In the genomic region with DNA sequence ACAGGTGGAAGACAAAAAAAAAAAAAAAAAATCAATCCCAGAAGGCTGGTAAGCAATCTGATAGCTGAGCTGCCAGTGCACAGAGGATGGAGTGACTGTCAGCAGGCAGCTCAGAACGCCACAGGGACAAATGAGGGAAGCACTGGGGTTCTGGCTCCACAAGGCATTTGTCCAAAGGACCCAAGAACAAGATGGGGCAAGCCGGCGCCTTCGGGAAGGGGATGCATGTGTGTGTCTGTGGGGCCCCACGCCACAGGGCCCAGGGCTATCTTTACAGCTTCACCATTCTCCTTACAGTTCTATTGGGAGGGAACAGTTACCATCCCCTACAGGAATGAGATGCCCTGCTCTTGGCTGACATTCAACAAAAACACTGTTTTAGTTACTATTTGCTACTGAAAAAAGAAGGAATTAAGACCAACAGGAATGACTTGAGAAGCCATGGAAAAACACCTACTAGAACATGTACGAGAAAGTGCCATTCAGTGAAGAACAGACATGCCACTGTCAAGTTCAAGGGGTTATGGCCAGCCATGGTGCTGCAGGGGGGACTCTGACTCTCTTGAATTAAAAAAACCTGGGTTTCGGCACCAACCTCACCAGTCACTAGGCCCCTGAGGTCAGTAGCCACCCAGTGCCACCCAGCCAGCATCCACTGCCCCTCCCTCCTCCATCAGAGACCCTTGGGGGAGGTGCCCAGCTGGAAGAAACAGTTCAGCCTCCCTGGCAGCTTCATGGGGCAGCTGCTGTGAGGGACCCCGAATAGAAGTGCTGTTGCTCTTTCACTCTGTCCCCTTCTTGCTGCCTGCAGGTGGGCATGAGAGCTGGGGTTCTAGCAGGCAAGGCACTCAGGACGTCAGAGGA, we compare ENCODE assay signal across 12 cellular contexts. TPM values are rescaled to one million over a fixed set of nuclear protein-coding genes. Genes with fewer than 3 reads are reported as not detected.
A peak's percentile ranks its signal among the peaks of the same experiment; 100 is the strongest.
DNase-seq lines count a peak whose midpoint lies in the region; FAIRE-seq and TF ChIP-seq lines count a peak whose summit lies in the region.
"Had no signal": no experiment of that assay in that cellular context is flagged by ENCODE, and none has a peak within 500 bp of the region (broad histone marks: within the 10 kb centered on the region; RNA-seq: fewer than 3 reads in every experiment).

No MANE protein-coding gene starts in this region.

- H3K4me1 ChIP-seq in breast epithelium (peaks cover 9 to 14% of the 10 kb centered on the region in 2 donors), keratinocyte (ENCODE audit: control insufficient read depth, extremely low read depth, insufficient read depth, low read length) (peaks cover 90% of the 10 kb centered on the region), uterus (peaks cover 15 to 33% of the 10 kb centered on the region in 2 donors)

- no peak for FAIRE-seq in keratinocyte (lab: Jason Lieb, UNC)
- FAIRE-seq: GM19239 had no signal

- DNase-seq in MCF 10A (ENCODE audit: unreplicated experiment) (no peak), breast epithelium (ENCODE audit: low spot score in 2 of 2) (no peak), keratinocyte (ENCODE audit: low read depth, low spot score) (no peak), uterus (no peak), G401 (ENCODE audit: low spot score) (no peak), NOMO-1 treated with dmso at 0.1 percent for 144 hours (lab: John Stamatoyannopoulos, UW; ENCODE audit: unreplicated experiment) (no peak)
- no peak for DNase-seq in activated naive CD8-positive, alpha-beta T cell treated with anti-CD3 and anti-CD28 coated beads for 36 hours
- no peak for DNase-seq in stimulated activated CD8-positive, alpha-beta memory T cell treated with anti-CD3 and anti-CD28 coated beads, Interleukin-4, amount 100 ng/mL, for 48 hours
- DNase-seq: NCI-H1436 had no signal

- POLR2A ChIA-PET in MCF 10A (lab: Yijun Ruan, JAX): interaction anchor here (2.3 to 3.1 kb wide), 2 partner anchors 9 to 17 kb away, joined by 6 to 52 read pairs; no protein-coding TSS in a partner anchor

- H3K36me3 Mint-ChIP-seq in MCF 10A (ENCODE audit: insufficient read depth, unreplicated experiment): peaks cover 76% of the 10 kb centered on the region
- peaks cover 73% of the 10 kb centered on the region for H3K36me3 Mint-ChIP-seq in activated naive CD8-positive, alpha-beta T cell treated with anti-CD3 and anti-CD28 coated beads for 36 hours

- TF ChIP-seq CTCF in MCF 10A (IDR thresholded peaks at IDR 0.05; ENCODE audit: unreplicated experiment) (no peak), breast epithelium (IDR thresholded peaks at IDR 0.05) (no peak), keratinocyte (optimal IDR thresholded peaks at IDR 0.05 in 1 of 3, IDR thresholded peaks at IDR 0.05 in 1 of 3, conservative IDR thresholded peaks at IDR 0.05 in 1 of 3; ENCODE audit: extremely low read depth in 1 of 3, insufficient read depth in 2 of 3, low read length in 3 of 3) (no peak), uterus (IDR thresholded peaks at IDR 0.05) (no peak)

- peaks cover 78% of the 10 kb centered on the region for H3K79me2 ChIP-seq in keratinocyte (ENCODE audit: control insufficient read depth, insufficient read depth, low read length)

- peaks cover 23% of the 10 kb centered on the region for H3K9me1 ChIP-seq in keratinocyte (ENCODE audit: control insufficient read depth, extremely low read depth, insufficient read depth, low read length)

- H3K27ac ChIP-seq in breast epithelium (peak overlapping the region in 1 of 2 donors; percentile 0), keratinocyte (ENCODE audit: control insufficient read depth, insufficient read depth, low read length) (peak overlapping the region; percentile 89), uterus (peak overlapping the region; percentile 80 to 85)
- H3K27ac ChIP-seq: neural progenitor cell had no signal

- TF ChIP-seq POLR2A in breast epithelium (IDR thresholded peaks at IDR 0.05) (no peak), uterus (IDR thresholded peaks at IDR 0.05) (no peak)

- H3K4me1 Mint-ChIP-seq in MCF 10A (ENCODE audit: insufficient read depth, unreplicated experiment): peaks cover 33% of the 10 kb centered on the region
- peaks cover 99% of the 10 kb centered on the region for H3K4me1 Mint-ChIP-seq in activated naive CD8-positive, alpha-beta T cell treated with anti-CD3 and anti-CD28 coated beads for 36 hours

- H2AFZ ChIP-seq in keratinocyte (ENCODE audit: control insufficient read depth, low read length): no peak overlapping the region
- H2AFZ ChIP-seq: neural progenitor cell had no signal

- H3K9ac ChIP-seq in keratinocyte (ENCODE audit: control insufficient read depth, extremely low read depth, insufficient read depth, low read length): peak overlapping the region; percentile 31
- H3K9ac ChIP-seq: neural progenitor cell had no signal

- H3K27me3 ChIP-seq in breast epithelium (no peaks in the 10 kb centered on the region), keratinocyte (ENCODE audit: control insufficient read depth, extremely low read depth, insufficient read depth, low read length) (no peaks in the 10 kb centered on the region), uterus (no peaks in the 10 kb centered on the region)
- H3K27me3 ChIP-seq: neural progenitor cell had no signal

- H4K20me1 ChIP-seq in keratinocyte (ENCODE audit: control insufficient read depth, extremely low read depth, insufficient read depth, low read length): peaks cover 49% of the 10 kb centered on the region

- no peak overlapping the region for H3K27ac Mint-ChIP-seq in MCF 10A (ENCODE audit: low read depth, unreplicated experiment)
- peak overlapping the region; percentile 91 for H3K27ac Mint-ChIP-seq in activated naive CD8-positive, alpha-beta T cell treated with anti-CD3 and anti-CD28 coated beads for 36 hours
- H3K27ac Mint-ChIP-seq: neural progenitor cell had no signal

- no peaks in the 10 kb centered on the region for H3K9me3 ChIP-seq in breast epithelium
- no peaks in the 10 kb centered on the region for H3K9me3 ChIP-seq in keratinocyte (ENCODE audit: control insufficient read depth, low read depth, low read length)
- H3K9me3 ChIP-seq in uterus: no peaks in the 10 kb centered on the region

- H3K4me3 ChIP-seq in breast epithelium (no peak overlapping the region), keratinocyte (ENCODE audit: control insufficient read depth in 2 of 3, extremely low read depth in 1 of 3, insufficient read depth in 2 of 3, low read depth in 1 of 3, low read length in 3 of 3) (no peak overlapping the region), uterus (no peak overlapping the region)
- H3K4me3 ChIP-seq: neural progenitor cell had no signal

- no peaks in the 10 kb centered on the region for H3K36me3 ChIP-seq in breast epithelium
- peaks cover 66 to 80% of the 10 kb centered on the region in 2 experiments for H3K36me3 ChIP-seq in keratinocyte (ENCODE audit: control insufficient read depth in 2 of 2, extremely low read depth in 1 of 2, insufficient read depth in 2 of 2, low read length in 2 of 2)
- H3K36me3 ChIP-seq in uterus: no peaks in the 10 kb centered on the region
- H3K36me3 ChIP-seq: neural progenitor cell had no signal

- CTCF ChIA-PET in MCF 10A (lab: Yijun Ruan, JAX): interaction anchor here (0.6 to 0.9 kb wide), 2 partner anchors 71 to 79 kb away, joined by 3 read pairs; no protein-coding TSS in a partner anchor

- H3K4me2 ChIP-seq in keratinocyte (ENCODE audit: control insufficient read depth, extremely low read depth, insufficient read depth, low read depth, low read length): no peak overlapping the region
- H3K4me2 ChIP-seq: neural progenitor cell had no signal

- no TSS peak for BruUV-seq in MCF 10A (replicated peaks; lab: Mats Ljungman, UMichigan)

- no peaks in the 10 kb centered on the region for H3K27me3 Mint-ChIP-seq in MCF 10A (ENCODE audit: insufficient read depth, unreplicated experiment)
- H3K27me3 Mint-ChIP-seq in activated naive CD8-positive, alpha-beta T cell treated with anti-CD3 and anti-CD28 coated beads for 36 hours: no peaks in the 10 kb centered on the region
- H3K27me3 Mint-ChIP-seq: B cell had no signal

- intact Hi-C loops in MCF 10A (cut with micrococcal nuclease): no loop called here
- intact Hi-C loops in breast epithelium (cut with DNase I; ENCODE audit: low total_unique reads): no loop called here
- intact Hi-C loops in uterus (cut with DNase I; ENCODE audit: low total_unique reads): no loop called here

- no peaks in the 10 kb centered on the region for H3K9me3 Mint-ChIP-seq in MCF 10A (ENCODE audit: unreplicated experiment)
- no peaks in the 10 kb centered on the region for H3K9me3 Mint-ChIP-seq in activated naive CD8-positive, alpha-beta T cell treated with anti-CD3 and anti-CD28 coated beads for 36 hours
- H3K9me3 Mint-ChIP-seq: neural progenitor cell had no signal

- dilution Hi-C loops in keratinocyte (cut with MboI; ENCODE audit: extremely low pct_ligation_motif_present, low sequenced_read_pairs): no loop called here

- in situ Hi-C loops in G401 (cut with HindIII; ENCODE audit: low sequenced_read_pairs): no loop called here

- peak overlapping the region; percentile 40 for H3K4me3 Mint-ChIP-seq in MCF 10A (ENCODE audit: unreplicated experiment)
- H3K4me3 Mint-ChIP-seq in activated naive CD8-positive, alpha-beta T cell treated with anti-CD3 and anti-CD28 coated beads for 36 hours: no peak overlapping the region
- H3K4me3 Mint-ChIP-seq: B cell, neural progenitor cell had no signal

RNA-seq across cellular contexts. Expression of a gene that starts 18.5 kb away (rescaled TPM):
- 240 and 246 TPM in 2 replicates for total RNA-seq in MCF 10A (2022)
- 100 to 1,000 TPM in 2 of 3 donors, 10 to 100 TPM in 1; 93.9 to 142 (median 127) TPM for total RNA-seq in breast epithelium
- total RNA-seq in activated naive CD8-positive, alpha-beta T cell treated with anti-CD3 and anti-CD28 coated beads for 36 hours: 100 to 1,000 TPM; 372 to 385 TPM
- polyA plus RNA-seq in keratinocyte: 388 to 423 TPM (median 388 TPM) in 3 replicates
- polyA plus RNA-seq in keratinocyte (2011; ENCODE audit: low read depth): 337 TPM
- polyA plus RNA-seq in keratinocyte (2011; cell fraction: cytosol; rRNA removed): 391 and 468 TPM in 2 replicates
- 312 and 336 TPM in 2 replicates for polyA plus RNA-seq in keratinocyte (2011; cell fraction: nucleus; rRNA removed)
- 204 and 352 TPM in 2 replicates for polyA plus RNA-seq in keratinocyte (2012; ENCODE audit: low replicate concordance)
- polyA minus RNA-seq in keratinocyte: 342 to 533 TPM (median 448 TPM) in 3 replicates
- polyA minus RNA-seq in keratinocyte (2011; cell fraction: cytosol; rRNA and poly(A)+ RNA removed): 411 TPM
- polyA minus RNA-seq in keratinocyte (2011; cell fraction: nucleus; rRNA and poly(A)+ RNA removed): 185 and 236 TPM in 2 replicates
- total RNA-seq in uterus: 100 to 1,000 TPM; 161 to 517 (median 173) TPM
- total RNA-seq in G401 (2014; rRNA removed; shearing (Covaris generic)): 300 and 383 TPM in 2 replicates
